ENCODE assay signal across 13 cellular contexts in genomic region chr17:74245145-74245817, GRCh38. TPM values are rescaled to one million over a fixed set of nuclear protein-coding genes. Genes with fewer than 3 reads are reported as not detected.
A peak's percentile ranks its signal among the peaks of the same experiment; 100 is the strongest.
DNase-seq lines count a peak whose midpoint lies in the region; ATAC-seq and TF ChIP-seq lines count a peak whose summit lies in the region.
"Had no signal": no experiment of that assay in that cellular context is flagged by ENCODE, and none has a peak within 500 bp of the region (broad histone marks: within the 10 kb centered on the region; RNA-seq: fewer than 3 reads in every experiment).

No MANE protein-coding gene starts in this region.

- no peak overlapping the region for H3K27ac Mint-ChIP-seq in GM23338
- no peak overlapping the region for H3K27ac Mint-ChIP-seq in mesothelial cell of epicardium
- H3K27ac Mint-ChIP-seq: natural killer cell had no signal

- H3K4me1 ChIP-seq in GM23338 (ENCODE audit: insufficient read depth) (peaks cover 11% of the 10 kb centered on the region), hepatocyte (ENCODE audit: insufficient read depth) (peaks cover 7% of the 10 kb centered on the region), transverse colon (no peaks in the 10 kb centered on the region)

- ATAC-seq in GM23338, result peak; percentile 86
- ATAC-seq: natural killer cell had no signal

- DNase-seq in GM23338 (ENCODE audit: low spot score) (peak; percentile 84), anterior cingulate cortex (lab: John Stamatoyannopoulos, UW) (peak in 56 of 58 donors; percentile 31 to 97 (median 86)), hepatocyte (ENCODE audit: low spot score) (no peak), nucleus accumbens (lab: John Stamatoyannopoulos, UW) (peak in 55 of 56 donors; percentile 43 to 97 (median 89)), SKM-1 treated with dmso at 0.1 percent for 144 hours (lab: John Stamatoyannopoulos, UW; ENCODE audit: unreplicated experiment) (no peak), OCI-M2 (lab: John Stamatoyannopoulos, UW; ENCODE audit: unreplicated experiment) (no peak), transverse colon (no peak), mesothelial cell of epicardium (ENCODE audit: low spot score in 2 of 2, unreplicated experiment in 2 of 2) (no peak)
- DNase-seq: adrenal gland, GF-D8, natural killer cell, NCI-H524 had no signal

- no peaks in the 10 kb centered on the region for H3K27me3 ChIP-seq in GM23338 (ENCODE audit: insufficient read depth)
- no peaks in the 10 kb centered on the region for H3K27me3 ChIP-seq in hepatocyte
- no peaks in the 10 kb centered on the region for H3K27me3 ChIP-seq in transverse colon
- H3K27me3 ChIP-seq: adrenal gland, BLaER1 had no signal

- peak overlapping the region; percentile 55; the same call in 1 of the 2 replicates for H3K4me2 ChIP-seq in GM23338
- peak overlapping the region; percentile 47 for H3K4me2 ChIP-seq in hepatocyte
- H3K4me2 ChIP-seq: BLaER1 had no signal

- H3K9me2 ChIP-seq in GM23338 (ENCODE audit: insufficient read depth) (no peaks in the 10 kb centered on the region), hepatocyte (replicated peaks; ENCODE audit: insufficient read depth) (no peaks in the 10 kb centered on the region)

- H3F3A ChIP-seq in GM23338 (replicated peaks; ENCODE audit: low read depth), result 0 out of 2 replicates have a peak, but pooled peaks cover 4% of the 10 kb centered on the region

- H3K4me3 Mint-ChIP-seq in GM23338 (peak overlapping the region; percentile 46; the same call in 2 of the 3 replicates), mesothelial cell of epicardium (no peak overlapping the region)
- H3K4me3 Mint-ChIP-seq: natural killer cell had no signal

- in situ Hi-C loops in transverse colon (cut with MboI; ENCODE audit: low pct_ligation_motif_present in 1 of 4, low pct_unique_long_range_greater_than_20kb in 1 of 4, low sequenced_read_pairs in 3 of 4), result no loop called here

- TF ChIP-seq POLR2A in transverse colon (IDR thresholded peaks at IDR 0.05), result no peak

- H2AFZ ChIP-seq in GM23338 (peak overlapping the region; percentile 89; the same call in 1 of the 2 replicates), hepatocyte (no peak overlapping the region)

- H4K20me1 ChIP-seq in GM23338 (replicated peaks; ENCODE audit: insufficient read depth), result no peaks in the 10 kb centered on the region
- H4K20me1 ChIP-seq in hepatocyte (ENCODE audit: insufficient read depth, poor library complexity, severe bottlenecking), result no peaks in the 10 kb centered on the region
- H4K20me1 ChIP-seq: BLaER1 had no signal

- peak overlapping the region; percentile 35; the same call in 1 of the 2 replicates for H3K4me3 ChIP-seq in GM23338
- H3K4me3 ChIP-seq in hepatocyte, result no peak overlapping the region
- no peak overlapping the region for H3K4me3 ChIP-seq in transverse colon
- H3K4me3 ChIP-seq: adrenal gland, BLaER1 had no signal

- H3K36me3 ChIP-seq in GM23338 (ENCODE audit: insufficient read depth), result no peaks in the 10 kb centered on the region
- no peaks in the 10 kb centered on the region for H3K36me3 ChIP-seq in hepatocyte (replicated peaks; ENCODE audit: insufficient read depth, low read depth)
- no peaks in the 10 kb centered on the region for H3K36me3 ChIP-seq in transverse colon
- H3K36me3 ChIP-seq: adrenal gland had no signal

- 23% methylated on average over 21 of the region's 21 CpGs for WGBS in hepatocyte (ENCODE audit: low lambda C conversion rate, missing lambda C conversion rate)
- WGBS in transverse colon (ENCODE audit: low coverage in 1 of 2), 2 donors, result 71% methylated on average over 21 of the region's 21 CpGs; no CpG with 5 or more reads in 1 of the 2 donors

- intact Hi-C loops in transverse colon (cut with DNase I; ENCODE audit: low total_unique reads), result no loop called here

- H3K79me2 ChIP-seq in GM23338 (replicated peaks; ENCODE audit: insufficient read depth) (no peaks in the 10 kb centered on the region), hepatocyte (no peaks in the 10 kb centered on the region)

- TF ChIP-seq CTCF in GM23338 (conservative IDR thresholded peaks at IDR 0.05; ENCODE audit: low read depth in 2 of 2) (0 out of 4 replicates have a peak, but pooled peaks of 1 of the 2 experiments have one; percentile 6), hepatocyte (IDR thresholded peaks at IDR 0.05; ENCODE audit: poor library complexity) (peak; percentile 2), transverse colon (IDR thresholded peaks at IDR 0.05) (no peak), mesothelial cell of epicardium (IDR thresholded peaks at IDR 0.05; ENCODE audit: unreplicated experiment) (no peak)

- 0 out of 2 replicates have a peak overlapping the region, but pooled peaks have one; percentile 55 for H3K27ac ChIP-seq in GM23338 (ENCODE audit: low read depth)
- H3K27ac ChIP-seq in hepatocyte, result no peak overlapping the region
- H3K27ac ChIP-seq in transverse colon, result no peak overlapping the region
- H3K27ac ChIP-seq: adrenal gland, BLaER1 had no signal

- peaks cover 29% of the 10 kb centered on the region for H3K4me1 Mint-ChIP-seq in GM23338
- peaks cover 9% of the 10 kb centered on the region for H3K4me1 Mint-ChIP-seq in mesothelial cell of epicardium

- H3K27me3 Mint-ChIP-seq in GM23338 (ENCODE audit: insufficient read depth, low read depth, poor library complexity) (peaks cover 26% of the 10 kb centered on the region), mesothelial cell of epicardium (ENCODE audit: low read depth) (peaks cover 19% of the 10 kb centered on the region)

- peaks cover 22% of the 10 kb centered on the region for H3K9me3 Mint-ChIP-seq in GM23338
- peaks cover 3% of the 10 kb centered on the region for H3K9me3 Mint-ChIP-seq in mesothelial cell of epicardium
- H3K9me3 Mint-ChIP-seq: natural killer cell had no signal

- peaks cover 14% of the 10 kb centered on the region for H3K36me3 Mint-ChIP-seq in GM23338 (ENCODE audit: low read depth)
- H3K36me3 Mint-ChIP-seq in mesothelial cell of epicardium, result peaks cover 4% of the 10 kb centered on the region
- H3K36me3 Mint-ChIP-seq: natural killer cell had no signal

- TF ChIP-seq EP300 in transverse colon (IDR thresholded peaks at IDR 0.05; ENCODE audit: low read depth), result no peak

- H3K9me3 ChIP-seq in hepatocyte (ENCODE audit: low read depth) (no peaks in the 10 kb centered on the region), transverse colon (no peaks in the 10 kb centered on the region)
- H3K9me3 ChIP-seq: adrenal gland had no signal

TF ChIP-seq in GM23338, 12 proteins besides CTCF, POLR2A, EP300 and RAD21 (continues in another document):
- TF ChIP-seq JUNB (IDR thresholded peaks at IDR 0.05; ENCODE audit: unreplicated experiment), result no peak
- TF ChIP-seq EZH2 (IDR thresholded peaks at IDR 0.05; ENCODE audit: low read depth, unreplicated experiment), result no peak
- no peak for TF ChIP-seq STAT1 (IDR thresholded peaks at IDR 0.05; ENCODE audit: unreplicated experiment)
- TF ChIP-seq ZNF114 (CRISPR knock-in tag; IDR thresholded peaks at IDR 0.05), result no peak

RNA-seq across cellular contexts. Expression of gene DNAI2, which starts 28.8 kb away (rescaled TPM):
- not detected in 2 replicates for total RNA-seq in GM23338 (2014; rRNA removed; shearing (Covaris generic))
- polyA plus RNA-seq in GM23338 (2016; fragmentation: Nextera tagmentation; extraction: Ambion mirVana), result 0.21 TPM in 1 of 2 replicates, not detected in the other
- not detected in 2 replicates for total RNA-seq in hepatocyte
- polyA plus RNA-seq in hepatocyte, result not detected in 2 replicates
- not detected for total RNA-seq in transverse colon
- 0.18 TPM in 1 of 3 replicates, not detected in the others for total RNA-seq in mesothelial cell of epicardium

RNA-seq across cellular contexts. Expression of gene TTYH2, which starts 31.9 kb away (rescaled TPM):
- total RNA-seq in GM23338 (2014; rRNA removed; shearing (Covaris generic)), result 3.9 and 5.2 TPM in 2 replicates
- polyA plus RNA-seq in GM23338 (2016; fragmentation: Nextera tagmentation; extraction: Ambion mirVana) (1.4 and 2.1 TPM in 2 replicates), hepatocyte (4.5 and 7.8 TPM in 2 replicates)
- total RNA-seq in hepatocyte (7.1 and 7.4 TPM in 2 replicates), transverse colon (1 to 10 TPM in 2 of 4 donors, under 1 TPM in 2; 0.37 to 5.2 (median 2.3) TPM), mesothelial cell of epicardium (16.8 to 17.2 TPM (median 17.0 TPM) in 3 replicates)

RNA-seq across cellular contexts. Expression of gene RPL38, which starts 41.8 kb away (rescaled TPM):
- 231 and 286 TPM in 2 replicates for total RNA-seq in GM23338 (2014; rRNA removed; shearing (Covaris generic))
- polyA plus RNA-seq in GM23338 (2016; fragmentation: Nextera tagmentation; extraction: Ambion mirVana), result 5,312 and 5,616 TPM in 2 replicates
- total RNA-seq in hepatocyte, result 264 and 276 TPM in 2 replicates
- polyA plus RNA-seq in hepatocyte, result 758 and 761 TPM in 2 replicates
- total RNA-seq in transverse colon, result 100 to 1,000 TPM in 3 of 4 donors, 10 to 100 TPM in 1; 65.1 to 310 (median 203) TPM
- total RNA-seq in mesothelial cell of epicardium, result 1,016 to 1,079 TPM (median 1,046 TPM) in 3 replicates

Comparison
In these comparisons a context has a peak if more than half of its experiments do, and no peak if none do; other contexts are left out.
1. DNase-seq: peak in GM23338 (single experiment), anterior cingulate cortex (56 of 58) and nucleus accumbens (55 of 56); none in hepatocyte (single experiment), SKM-1 treated with dmso at 0.1 percent for 144 hours (single experiment), OCI-M2 (single experiment), transverse colon (single experiment) and mesothelial cell of epicardium (0 of 2).